Comparison of ENCODE assay signal across 2 cellular contexts in the genomic region with DNA sequence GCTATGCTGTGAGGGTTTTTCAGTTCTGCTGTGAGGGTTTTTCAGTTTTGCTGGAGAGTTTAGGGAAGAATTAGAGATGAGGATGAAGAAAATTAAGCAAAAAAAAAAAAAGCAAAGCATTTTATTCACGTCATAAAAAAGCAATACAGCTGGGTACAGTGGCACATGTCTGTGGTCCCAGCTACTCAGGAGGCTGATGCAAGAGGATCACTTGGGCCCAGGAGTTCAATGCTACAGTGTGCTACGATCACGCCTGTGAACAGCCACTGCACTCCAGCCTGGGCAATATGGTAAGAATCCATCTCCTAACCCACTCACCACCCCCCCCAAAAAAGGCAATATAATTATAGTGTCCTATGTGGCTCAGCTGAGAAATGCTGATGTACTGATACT.
TF ChIP-seq lines count a peak whose summit lies in the region.

No MANE protein-coding gene starts in this region.

TF ChIP-seq in GM23338, 12 proteins besides CTCF, POLR2A, EP300 and RAD21 (continues in another document):
- TF ChIP-seq, protein P1, sequence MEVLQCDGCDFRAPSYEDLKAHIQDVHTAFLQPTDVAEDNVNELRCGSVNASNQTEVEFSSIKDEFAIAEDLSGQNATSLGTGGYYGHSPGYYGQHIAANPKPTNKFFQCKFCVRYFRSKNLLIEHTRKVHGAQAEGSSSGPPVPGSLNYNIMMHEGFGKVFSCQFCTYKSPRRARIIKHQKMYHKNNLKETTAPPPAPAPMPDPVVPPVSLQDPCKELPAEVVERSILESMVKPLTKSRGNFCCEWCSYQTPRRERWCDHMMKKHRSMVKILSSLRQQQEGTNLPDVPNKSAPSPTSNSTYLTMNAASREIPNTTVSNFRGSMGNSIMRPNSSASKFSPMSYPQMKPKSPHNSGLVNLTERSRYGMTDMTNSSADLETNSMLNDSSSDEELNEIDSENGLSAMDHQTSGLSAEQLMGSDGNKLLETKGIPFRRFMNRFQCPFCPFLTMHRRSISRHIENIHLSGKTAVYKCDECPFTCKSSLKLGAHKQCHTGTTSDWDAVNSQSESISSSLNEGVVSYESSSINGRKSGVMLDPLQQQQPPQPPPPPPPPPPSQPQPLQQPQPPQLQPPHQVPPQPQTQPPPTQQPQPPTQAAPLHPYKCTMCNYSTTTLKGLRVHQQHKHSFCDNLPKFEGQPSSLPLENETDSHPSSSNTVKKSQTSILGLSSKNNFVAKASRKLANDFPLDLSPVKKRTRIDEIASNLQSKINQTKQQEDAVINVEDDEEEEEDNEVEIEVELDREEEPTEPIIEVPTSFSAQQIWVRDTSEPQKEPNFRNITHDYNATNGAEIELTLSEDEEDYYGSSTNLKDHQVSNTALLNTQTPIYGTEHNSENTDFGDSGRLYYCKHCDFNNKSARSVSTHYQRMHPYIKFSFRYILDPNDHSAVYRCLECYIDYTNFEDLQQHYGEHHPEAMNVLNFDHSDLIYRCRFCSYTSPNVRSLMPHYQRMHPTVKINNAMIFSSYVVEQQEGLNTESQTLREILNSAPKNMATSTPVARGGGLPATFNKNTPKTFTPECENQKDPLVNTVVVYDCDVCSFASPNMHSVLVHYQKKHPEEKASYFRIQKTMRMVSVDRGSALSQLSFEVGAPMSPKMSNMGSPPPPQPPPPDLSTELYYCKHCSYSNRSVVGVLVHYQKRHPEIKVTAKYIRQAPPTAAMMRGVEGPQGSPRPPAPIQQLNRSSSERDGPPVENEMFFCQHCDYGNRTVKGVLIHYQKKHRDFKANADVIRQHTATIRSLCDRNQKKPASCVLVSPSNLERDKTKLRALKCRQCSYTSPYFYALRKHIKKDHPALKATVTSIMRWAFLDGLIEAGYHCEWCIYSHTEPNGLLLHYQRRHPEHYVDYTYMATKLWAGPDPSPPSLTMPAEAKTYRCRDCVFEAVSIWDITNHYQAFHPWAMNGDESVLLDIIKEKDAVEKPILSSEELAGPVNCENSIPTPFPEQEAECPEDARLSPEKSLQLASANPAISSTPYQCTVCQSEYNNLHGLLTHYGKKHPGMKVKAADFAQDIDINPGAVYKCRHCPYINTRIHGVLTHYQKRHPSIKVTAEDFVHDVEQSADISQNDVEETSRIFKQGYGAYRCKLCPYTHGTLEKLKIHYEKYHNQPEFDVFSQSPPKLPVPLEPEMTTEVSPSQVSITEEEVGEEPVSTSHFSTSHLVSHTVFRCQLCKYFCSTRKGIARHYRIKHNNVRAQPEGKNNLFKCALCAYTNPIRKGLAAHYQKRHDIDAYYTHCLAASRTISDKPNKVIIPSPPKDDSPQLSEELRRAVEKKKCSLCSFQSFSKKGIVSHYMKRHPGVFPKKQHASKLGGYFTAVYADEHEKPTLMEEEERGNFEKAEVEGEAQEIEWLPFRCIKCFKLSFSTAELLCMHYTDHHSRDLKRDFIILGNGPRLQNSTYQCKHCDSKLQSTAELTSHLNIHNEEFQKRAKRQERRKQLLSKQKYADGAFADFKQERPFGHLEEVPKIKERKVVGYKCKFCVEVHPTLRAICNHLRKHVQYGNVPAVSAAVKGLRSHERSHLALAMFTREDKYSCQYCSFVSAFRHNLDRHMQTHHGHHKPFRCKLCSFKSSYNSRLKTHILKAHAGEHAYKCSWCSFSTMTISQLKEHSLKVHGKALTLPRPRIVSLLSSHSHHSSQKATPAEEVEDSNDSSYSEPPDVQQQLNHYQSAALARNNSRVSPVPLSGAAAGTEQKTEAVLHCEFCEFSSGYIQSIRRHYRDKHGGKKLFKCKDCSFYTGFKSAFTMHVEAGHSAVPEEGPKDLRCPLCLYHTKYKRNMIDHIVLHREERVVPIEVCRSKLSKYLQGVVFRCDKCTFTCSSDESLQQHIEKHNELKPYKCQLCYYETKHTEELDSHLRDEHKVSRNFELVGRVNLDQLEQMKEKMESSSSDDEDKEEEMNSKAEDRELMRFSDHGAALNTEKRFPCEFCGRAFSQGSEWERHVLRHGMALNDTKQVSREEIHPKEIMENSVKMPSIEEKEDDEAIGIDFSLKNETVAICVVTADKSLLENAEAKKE (CRISPR knock-in tag; IDR thresholded peaks at IDR 0.05), result no peak
- TF ChIP-seq, protein P2, sequence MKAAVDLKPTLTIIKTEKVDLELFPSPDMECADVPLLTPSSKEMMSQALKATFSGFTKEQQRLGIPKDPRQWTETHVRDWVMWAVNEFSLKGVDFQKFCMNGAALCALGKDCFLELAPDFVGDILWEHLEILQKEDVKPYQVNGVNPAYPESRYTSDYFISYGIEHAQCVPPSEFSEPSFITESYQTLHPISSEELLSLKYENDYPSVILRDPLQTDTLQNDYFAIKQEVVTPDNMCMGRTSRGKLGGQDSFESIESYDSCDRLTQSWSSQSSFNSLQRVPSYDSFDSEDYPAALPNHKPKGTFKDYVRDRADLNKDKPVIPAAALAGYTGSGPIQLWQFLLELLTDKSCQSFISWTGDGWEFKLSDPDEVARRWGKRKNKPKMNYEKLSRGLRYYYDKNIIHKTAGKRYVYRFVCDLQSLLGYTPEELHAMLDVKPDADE (IDR thresholded peaks at IDR 0.05), result no peak
- no peak for TF ChIP-seq NANOG (IDR thresholded peaks at IDR 0.05; ENCODE audit: borderline replicate concordance)
- TF ChIP-seq EZH2 (IDR thresholded peaks at IDR 0.05; ENCODE audit: low read depth, unreplicated experiment), result no peak
- TF ChIP-seq EZH2phosphoT487 (IDR thresholded peaks at IDR 0.05; ENCODE audit: unreplicated experiment), result no peak
- TF ChIP-seq JUNB (IDR thresholded peaks at IDR 0.05; ENCODE audit: unreplicated experiment), result no peak
- no peak for TF ChIP-seq STAT1 (IDR thresholded peaks at IDR 0.05; ENCODE audit: unreplicated experiment)
- TF ChIP-seq POLR2AphosphoS5 (IDR thresholded peaks at IDR 0.05; ENCODE audit: low read depth), result no peak
- TF ChIP-seq, protein P3, sequence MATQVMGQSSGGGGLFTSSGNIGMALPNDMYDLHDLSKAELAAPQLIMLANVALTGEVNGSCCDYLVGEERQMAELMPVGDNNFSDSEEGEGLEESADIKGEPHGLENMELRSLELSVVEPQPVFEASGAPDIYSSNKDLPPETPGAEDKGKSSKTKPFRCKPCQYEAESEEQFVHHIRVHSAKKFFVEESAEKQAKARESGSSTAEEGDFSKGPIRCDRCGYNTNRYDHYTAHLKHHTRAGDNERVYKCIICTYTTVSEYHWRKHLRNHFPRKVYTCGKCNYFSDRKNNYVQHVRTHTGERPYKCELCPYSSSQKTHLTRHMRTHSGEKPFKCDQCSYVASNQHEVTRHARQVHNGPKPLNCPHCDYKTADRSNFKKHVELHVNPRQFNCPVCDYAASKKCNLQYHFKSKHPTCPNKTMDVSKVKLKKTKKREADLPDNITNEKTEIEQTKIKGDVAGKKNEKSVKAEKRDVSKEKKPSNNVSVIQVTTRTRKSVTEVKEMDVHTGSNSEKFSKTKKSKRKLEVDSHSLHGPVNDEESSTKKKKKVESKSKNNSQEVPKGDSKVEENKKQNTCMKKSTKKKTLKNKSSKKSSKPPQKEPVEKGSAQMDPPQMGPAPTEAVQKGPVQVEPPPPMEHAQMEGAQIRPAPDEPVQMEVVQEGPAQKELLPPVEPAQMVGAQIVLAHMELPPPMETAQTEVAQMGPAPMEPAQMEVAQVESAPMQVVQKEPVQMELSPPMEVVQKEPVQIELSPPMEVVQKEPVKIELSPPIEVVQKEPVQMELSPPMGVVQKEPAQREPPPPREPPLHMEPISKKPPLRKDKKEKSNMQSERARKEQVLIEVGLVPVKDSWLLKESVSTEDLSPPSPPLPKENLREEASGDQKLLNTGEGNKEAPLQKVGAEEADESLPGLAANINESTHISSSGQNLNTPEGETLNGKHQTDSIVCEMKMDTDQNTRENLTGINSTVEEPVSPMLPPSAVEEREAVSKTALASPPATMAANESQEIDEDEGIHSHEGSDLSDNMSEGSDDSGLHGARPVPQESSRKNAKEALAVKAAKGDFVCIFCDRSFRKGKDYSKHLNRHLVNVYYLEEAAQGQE (IDR thresholded peaks at IDR 0.05; ENCODE audit: unreplicated experiment), result no peak
- TF ChIP-seq CREB1 (CRISPR knock-in tag; IDR thresholded peaks at IDR 0.05; ENCODE audit: low read depth), result no peak

TF ChIP-seq in H1, 55 proteins besides CTCF, POLR2A, EP300 and RAD21:
- TF ChIP-seq SRF (IDR thresholded peaks at IDR 0.05; ENCODE audit: low read depth, low read length) (peak; percentile 81), MAFK (IDR thresholded peaks at IDR 0.05; ENCODE audit: low read depth, low read length) (no peak)
